ENCODE assay signal across 9 cellular contexts in the genomic region with DNA sequence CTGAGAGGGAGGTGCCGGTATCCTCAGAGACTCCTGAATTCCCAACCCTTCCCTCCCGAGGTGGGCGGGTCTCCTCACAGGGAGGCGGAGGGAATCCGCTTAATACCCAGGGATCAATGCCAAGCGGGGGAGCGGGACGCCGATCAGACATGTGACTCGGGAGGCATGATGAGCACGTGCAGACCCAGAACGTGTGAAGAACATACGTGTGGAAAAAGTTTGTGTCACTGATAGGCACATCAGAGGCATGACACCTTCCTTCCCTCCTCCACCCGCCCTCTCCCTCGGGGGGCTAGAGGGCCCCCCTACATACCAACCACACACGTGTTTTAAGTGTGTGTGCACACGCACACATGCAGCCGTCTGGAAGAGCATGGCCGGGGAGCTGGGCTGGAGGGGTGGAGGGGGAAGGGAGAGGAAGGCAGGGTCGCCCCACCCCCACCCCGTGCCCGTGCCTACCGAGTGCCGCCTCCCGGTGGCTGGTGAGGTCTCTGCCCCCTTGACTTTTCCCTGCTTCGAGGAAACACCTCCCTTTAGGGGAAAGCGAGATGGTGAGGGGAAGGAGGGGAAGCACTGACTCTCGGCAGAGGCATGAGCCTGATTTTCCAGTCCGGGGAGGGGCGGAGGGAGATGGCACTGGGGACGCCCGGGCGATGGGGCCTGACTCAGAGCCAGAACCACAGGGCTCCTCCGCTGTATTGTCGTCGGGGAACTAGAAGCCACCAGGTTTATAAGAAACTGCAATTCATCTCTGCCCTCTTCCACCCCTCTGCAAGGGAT. TPM values are rescaled to one million over a fixed set of nuclear protein-coding genes. Genes with fewer than 3 reads are reported as not detected.
A peak's percentile ranks its signal among the peaks of the same experiment; 100 is the strongest.
DNase-seq lines count a peak whose midpoint lies in the region; TF ChIP-seq lines count a peak whose summit lies in the region.
"Had no signal": no experiment of that assay in that cellular context is flagged by ENCODE, and none has a peak within 500 bp of the region (broad histone marks: within the 10 kb centered on the region; RNA-seq: fewer than 3 reads in every experiment).

No MANE protein-coding gene starts in this region.

- no peak for TF ChIP-seq POLR2A in breast epithelium (IDR thresholded peaks at IDR 0.05)

- H3K9me3 ChIP-seq in breast epithelium, result no peaks in the 10 kb centered on the region
- no peaks in the 10 kb centered on the region for H3K9me3 ChIP-seq in parathyroid adenoma (ENCODE audit: control insufficient read depth, low read length)

- H2AFZ ChIP-seq in parathyroid adenoma, result peak overlapping the region; percentile 5

- peaks cover 96% of the 10 kb centered on the region for H3K27me3 Mint-ChIP-seq in MCF 10A (ENCODE audit: insufficient read depth, unreplicated experiment)
- peaks cover 17% of the 10 kb centered on the region for H3K27me3 Mint-ChIP-seq in activated naive CD4-positive, alpha-beta T cell treated with anti-CD3 and anti-CD28 coated beads, Interleukin-2, amount 10 ng/mL, durations not matched to agents 7 days and 5 days

- intact Hi-C loops in breast epithelium (cut with DNase I; ENCODE audit: low total_unique reads), result no loop called here
- intact Hi-C loops in MCF 10A (cut with micrococcal nuclease), result no loop called here

- H3K4me2 ChIP-seq in parathyroid adenoma (ENCODE audit: low read length), result no peak overlapping the region

- H3K79me2 ChIP-seq in parathyroid adenoma, result no peaks in the 10 kb centered on the region

- H3K36me3 ChIP-seq in breast epithelium (no peaks in the 10 kb centered on the region), parathyroid adenoma (ENCODE audit: control insufficient read depth, insufficient read depth, low read length) (no peaks in the 10 kb centered on the region)

- TF ChIP-seq CTCF in breast epithelium (IDR thresholded peaks at IDR 0.05) (no peak), MCF 10A (IDR thresholded peaks at IDR 0.05; ENCODE audit: unreplicated experiment) (no peak), parathyroid adenoma (IDR thresholded peaks at IDR 0.05) (no peak)

- H3K27me3 ChIP-seq in breast epithelium, result peaks cover 0 to 23% of the 10 kb centered on the region in 2 donors
- peaks cover 4% of the 10 kb centered on the region for H3K27me3 ChIP-seq in parathyroid adenoma (ENCODE audit: control insufficient read depth, insufficient read depth, low read length)

- H3K4me3 Mint-ChIP-seq in MCF 10A (ENCODE audit: unreplicated experiment), result no peak overlapping the region
- H3K4me3 Mint-ChIP-seq in activated naive CD4-positive, alpha-beta T cell treated with anti-CD3 and anti-CD28 coated beads, Interleukin-2, amount 10 ng/mL, durations not matched to agents 7 days and 5 days, result no peak overlapping the region

- H3K9ac ChIP-seq in parathyroid adenoma, result no peak overlapping the region

- H3K4me1 ChIP-seq in breast epithelium (peaks cover 0 to 5% of the 10 kb centered on the region in 2 donors), parathyroid adenoma (peaks cover 7% of the 10 kb centered on the region)

- BruUV-seq in MCF 10A (replicated peaks; lab: Mats Ljungman, UMichigan), result no TSS peak

- H3K4me3 ChIP-seq in breast epithelium, result peak overlapping the region in 1 of 3 donors; percentile 42
- H3K4me3 ChIP-seq in parathyroid adenoma (ENCODE audit: low read depth, low read length), result no peak overlapping the region
- H3K4me3 ChIP-seq: skin epidermis had no signal

- H3K4me1 Mint-ChIP-seq in MCF 10A (ENCODE audit: insufficient read depth, unreplicated experiment), result peaks cover 22% of the 10 kb centered on the region
- peaks cover 80% of the 10 kb centered on the region for H3K4me1 Mint-ChIP-seq in activated naive CD4-positive, alpha-beta T cell treated with anti-CD3 and anti-CD28 coated beads, Interleukin-2, amount 10 ng/mL, durations not matched to agents 7 days and 5 days

- CTCF ChIA-PET in MCF 10A (lab: Yijun Ruan, JAX), result interaction anchor here (1.1 kb wide), 1 partner anchor 22 kb away, joined by 5 read pairs; no protein-coding TSS in a partner anchor
- CTCF ChIA-PET in activated naive CD4-positive, alpha-beta T cell treated with anti-CD3 and anti-CD28 coated beads, Interleukin-2, amount 10 ng/mL, durations not matched to agents 7 days and 5 days (lab: Charles Lee), result interaction anchor here (1.0 to 1.7 kb wide), 2 partner anchors 12 to 22 kb away, joined by 3 to 7 read pairs; a partner anchor contains a TSS

- H3K27ac ChIP-seq in breast epithelium (no peak overlapping the region), parathyroid adenoma (no peak overlapping the region)

- H3K9me3 Mint-ChIP-seq in MCF 10A (ENCODE audit: unreplicated experiment), result no peaks in the 10 kb centered on the region
- H3K9me3 Mint-ChIP-seq in activated naive CD4-positive, alpha-beta T cell treated with anti-CD3 and anti-CD28 coated beads, Interleukin-2, amount 10 ng/mL, durations not matched to agents 7 days and 5 days, result no peaks in the 10 kb centered on the region

- no peak overlapping the region for H3K27ac Mint-ChIP-seq in MCF 10A (ENCODE audit: low read depth, unreplicated experiment)
- H3K27ac Mint-ChIP-seq in activated naive CD4-positive, alpha-beta T cell treated with anti-CD3 and anti-CD28 coated beads, Interleukin-2, amount 10 ng/mL, durations not matched to agents 7 days and 5 days, result peak overlapping the region; percentile 26

- POLR2A ChIA-PET in MCF 10A (lab: Yijun Ruan, JAX), result no interaction called here

- no peaks in the 10 kb centered on the region for H3K36me3 Mint-ChIP-seq in MCF 10A (ENCODE audit: insufficient read depth, unreplicated experiment)
- H3K36me3 Mint-ChIP-seq in activated naive CD4-positive, alpha-beta T cell treated with anti-CD3 and anti-CD28 coated beads, Interleukin-2, amount 10 ng/mL, durations not matched to agents 7 days and 5 days, result no peaks in the 10 kb centered on the region

- peak; percentile 27 to 58 for DNase-seq in breast epithelium (ENCODE audit: low spot score in 2 of 2)
- DNase-seq in MCF 10A (ENCODE audit: unreplicated experiment), result no peak
- DNase-seq in T-helper 1 cell, result peak; percentile 32 to 93 (median 64)
- peak; percentile 86 for DNase-seq in activated naive CD4-positive, alpha-beta T cell treated with anti-CD3 and anti-CD28 coated beads, Interleukin-2, amount 10 ng/mL, durations not matched to agents 7 days and 5 days
- DNase-seq in SKM-1 treated with dmso at 0.1 percent for 144 hours (lab: John Stamatoyannopoulos, UW; ENCODE audit: unreplicated experiment), result no peak
- no peak for DNase-seq in cortex of kidney (lab: John Stamatoyannopoulos, UW)
- no peak for DNase-seq in GF-D8 (lab: John Stamatoyannopoulos, UW)

RNA-seq across cellular contexts. Expression of a gene that starts 12.1 kb away (rescaled TPM):
- total RNA-seq in breast epithelium (1 to 10 TPM in 2 of 3 donors, under 1 TPM in 1; 0.33 to 1.8 (median 1.0) TPM), MCF 10A (2022) (not detected in 2 replicates)

RNA-seq across cellular contexts. Expression of a gene that starts 27.0 kb away (rescaled TPM):
- total RNA-seq in breast epithelium (10 to 100 TPM in 1 of 3 donors, 1 to 10 TPM in 2; 4.5 to 11.5 (median 8.3) TPM), MCF 10A (2022) (0.40 and 1.5 TPM in 2 replicates)

Comparison
In these comparisons a context has a peak if more than half of its experiments do, and no peak if none do; other contexts are left out.
1. DNase-seq: peak in breast epithelium (2 of 2), T-helper 1 cell (5 of 5) and activated naive CD4-positive, alpha-beta T cell treated with anti-CD3 and anti-CD28 coated beads, Interleukin-2, amount 10 ng/mL, durations not matched to agents 7 days and 5 days (single experiment); none in MCF 10A (single experiment), SKM-1 treated with dmso at 0.1 percent for 144 hours (single experiment), cortex of kidney (single experiment) and GF-D8 (single experiment).